ENCODE assay signal across 8 cellular contexts in genomic region chr4:99816611-99817309, GRCh38. TPM values are rescaled to one million over a fixed set of nuclear protein-coding genes. Genes with fewer than 3 reads are reported as not detected.
A peak's percentile ranks its signal among the peaks of the same experiment; 100 is the strongest.
DNase-seq lines count a peak whose midpoint lies in the region; ATAC-seq and TF ChIP-seq lines count a peak whose summit lies in the region.

A gene with protein sequence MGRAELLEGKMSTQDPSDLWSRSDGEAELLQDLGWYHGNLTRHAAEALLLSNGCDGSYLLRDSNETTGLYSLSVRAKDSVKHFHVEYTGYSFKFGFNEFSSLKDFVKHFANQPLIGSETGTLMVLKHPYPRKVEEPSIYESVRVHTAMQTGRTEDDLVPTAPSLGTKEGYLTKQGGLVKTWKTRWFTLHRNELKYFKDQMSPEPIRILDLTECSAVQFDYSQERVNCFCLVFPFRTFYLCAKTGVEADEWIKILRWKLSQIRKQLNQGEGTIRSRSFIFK (plus strand): TSS chr4:99816827. CDS start chr4:99816914, 87 bp downstream.

- H3K36me3 ChIP-seq in CD8-positive, alpha-beta T cell (ENCODE audit: insufficient read depth, low read length): no peaks in the 10 kb centered on the region
- no peaks in the 10 kb centered on the region for H3K36me3 ChIP-seq in esophagus squamous epithelium

- peak within 1 kb of the TSS; percentile 36 for H3K4me3 ChIP-seq in CD8-positive, alpha-beta T cell (ENCODE audit: low read depth, low read length)
- peak within 1 kb of the TSS; percentile 26 to 63 (median 52) for H3K4me3 ChIP-seq in esophagus squamous epithelium

- H3K4me1 Mint-ChIP-seq in CD8-positive, alpha-beta T cell (ENCODE audit: low read depth): peaks cover 56% of the 10 kb centered on the region
- H3K4me1 Mint-ChIP-seq in activated CD4-positive, alpha-beta memory T cell treated with anti-CD3 and anti-CD28 coated beads, Interleukin-2, amount 10 ng/mL, durations not matched to agents 7 days and 5 days: peaks cover 72% of the 10 kb centered on the region

- no peaks in the 10 kb centered on the region for H3K36me3 Mint-ChIP-seq in CD8-positive, alpha-beta T cell
- H3K36me3 Mint-ChIP-seq in activated CD4-positive, alpha-beta memory T cell treated with anti-CD3 and anti-CD28 coated beads, Interleukin-2, amount 10 ng/mL, durations not matched to agents 7 days and 5 days (ENCODE audit: low read depth): peaks cover 22% of the 10 kb centered on the region

- POLR2A ChIA-PET in CD8-positive, alpha-beta T cell (lab: Charles Lee): interaction anchor here (1.0 to 1.5 kb wide), 4 partner anchors 30 to 132 kb away, joined by 3 to 7 read pairs (median 4); partner anchors contain the start of genes DNAJB14 and LAMTOR3
- POLR2A ChIA-PET in activated CD4-positive, alpha-beta memory T cell treated with anti-CD3 and anti-CD28 coated beads, Interleukin-2, amount 10 ng/mL, durations not matched to agents 7 days and 5 days (lab: Charles Lee): interaction anchor here (0.8 to 8.0 kb wide), 25 partner anchors 9 to 888 kb away, joined by 3 to 105 read pairs (median 4); partner anchors contain the start of genes ADH5, DNAJB14, EIF4E and H2AZ1

- CTCF ChIA-PET in CD8-positive, alpha-beta T cell (lab: Charles Lee): interaction anchor here (0.8 to 1.3 kb wide), 3 partner anchors 9 to 132 kb away, joined by 5 to 7 read pairs (median 6); partner anchors contain the start of gene LAMTOR3
- CTCF ChIA-PET in activated CD4-positive, alpha-beta memory T cell treated with anti-CD3 and anti-CD28 coated beads, Interleukin-2, amount 10 ng/mL, durations not matched to agents 7 days and 5 days (lab: Charles Lee): interaction anchor here (0.5 to 4.9 kb wide), 12 partner anchors 8 to 1208 kb away, joined by 3 to 32 read pairs (median 4); partner anchors contain the start of gene TRMT10A

- TF ChIP-seq CTCF in CD8-positive, alpha-beta T cell (IDR thresholded peaks at IDR 0.05): no peak
- no peak for TF ChIP-seq CTCF in esophagus squamous epithelium (IDR thresholded peaks at IDR 0.05)

- peak in 3 of 4 donors; percentile 36 to 90 (median 86) for TF ChIP-seq POLR2A in esophagus squamous epithelium (IDR thresholded peaks at IDR 0.05)

- peak within 1 kb of the TSS; percentile 89 for H3K27ac Mint-ChIP-seq in CD8-positive, alpha-beta T cell
- peak within 1 kb of the TSS; percentile 91 for H3K27ac Mint-ChIP-seq in activated CD4-positive, alpha-beta memory T cell treated with anti-CD3 and anti-CD28 coated beads, Interleukin-2, amount 10 ng/mL, durations not matched to agents 7 days and 5 days

- intact Hi-C loops in CD8-positive, alpha-beta T cell (cut with DNase I, micrococcal nuclease): loop anchor here (1.0 to 10.0 kb wide), 6 partner anchors 76 to 892 kb away; partner anchors contain the start of genes EIF4E (in 1 of the 2) and METAP1 (in 1 of the 2)
- intact Hi-C loops in esophagus squamous epithelium (cut with DNase I): loop anchor here (10.0 kb wide), 2 partner anchors 58 to 128 kb away; partner anchors contain the start of gene DNAJB14

- WGBS in esophagus squamous epithelium, 2 donors: 15 to 29% methylated on average over 7 of the region's 7 CpGs

- peak within 1 kb of the TSS; percentile 22 for H3K27ac ChIP-seq in CD8-positive, alpha-beta T cell (ENCODE audit: low read depth, low read length)
- H3K27ac ChIP-seq in esophagus squamous epithelium: peak within 1 kb of the TSS; percentile 81 to 93 (median 90)

- H3K27me3 Mint-ChIP-seq in CD8-positive, alpha-beta T cell (ENCODE audit: low read depth): no peaks in the 10 kb centered on the region
- H3K27me3 Mint-ChIP-seq in activated CD4-positive, alpha-beta memory T cell treated with anti-CD3 and anti-CD28 coated beads, Interleukin-2, amount 10 ng/mL, durations not matched to agents 7 days and 5 days: no peaks in the 10 kb centered on the region

- H3K4me3 Mint-ChIP-seq in CD8-positive, alpha-beta T cell: peak within 1 kb of the TSS; percentile 85
- H3K4me3 Mint-ChIP-seq in activated CD4-positive, alpha-beta memory T cell treated with anti-CD3 and anti-CD28 coated beads, Interleukin-2, amount 10 ng/mL, durations not matched to agents 7 days and 5 days: peak within 1 kb of the TSS; percentile 87

- peak; percentile 48 to 84 (median 67) for DNase-seq in CD8-positive, alpha-beta T cell
- DNase-seq in KG1 (lab: John Stamatoyannopoulos, UW) (peak; percentile 15), esophagus squamous epithelium (lab: John Stamatoyannopoulos, UW) (peak; percentile 63), AG08395 (ENCODE audit: low spot score) (no peak), H4 (ENCODE audit: low spot score) (no peak)
- DNase-seq in activated CD4-positive, alpha-beta memory T cell treated with anti-CD3 and anti-CD28 coated beads, Interleukin-2, amount 10 ng/mL, durations not matched to agents 7 days and 5 days: peak; percentile 90
- peak; percentile 86 for DNase-seq in stimulated activated CD4-positive, alpha-beta T cell treated with anti-CD3 and anti-CD28 coated beads, Interleukin-1b, Interleukin-23, amount 100 ng/mL, for 48 hours

- H3K9me3 Mint-ChIP-seq in CD8-positive, alpha-beta T cell: no peaks in the 10 kb centered on the region
- H3K9me3 Mint-ChIP-seq in activated CD4-positive, alpha-beta memory T cell treated with anti-CD3 and anti-CD28 coated beads, Interleukin-2, amount 10 ng/mL, durations not matched to agents 7 days and 5 days: no peaks in the 10 kb centered on the region

- no peaks in the 10 kb centered on the region for H3K27me3 ChIP-seq in CD8-positive, alpha-beta T cell (ENCODE audit: insufficient read depth, low read length)
- no peaks in the 10 kb centered on the region for H3K27me3 ChIP-seq in esophagus squamous epithelium

- H3K4me1 ChIP-seq in CD8-positive, alpha-beta T cell (ENCODE audit: insufficient read depth, low read length): peaks cover 38% of the 10 kb centered on the region
- peaks cover 5 to 63% (median 20%) of the 10 kb centered on the region in 3 donors for H3K4me1 ChIP-seq in esophagus squamous epithelium

- no peaks in the 10 kb centered on the region for H3K9me3 ChIP-seq in CD8-positive, alpha-beta T cell (ENCODE audit: low read length)
- no peaks in the 10 kb centered on the region for H3K9me3 ChIP-seq in esophagus squamous epithelium

- peak; percentile 97 for ATAC-seq in CD8-positive, alpha-beta T cell
- peak; percentile 96 for ATAC-seq in GM21423 (IDR thresholded peaks at IDR 0.05; ENCODE audit: unreplicated experiment)

RNA-seq across cellular contexts. Expression of the gene that starts here (rescaled TPM):
- 1 to 10 TPM; 3.2 to 3.6 TPM for total RNA-seq in CD8-positive, alpha-beta T cell
- total RNA-seq in activated CD4-positive, alpha-beta memory T cell treated with anti-CD3 and anti-CD28 coated beads, Interleukin-2, amount 10 ng/mL, durations not matched to agents 7 days and 5 days: 10 to 100 TPM; 35.8 to 39.4 TPM
- total RNA-seq in esophagus squamous epithelium: 10 to 100 TPM; 34.9 to 73.2 (median 40.7) TPM
- total RNA-seq in H4 (2014; rRNA removed; shearing (Covaris generic)): not detected in 2 replicates

Comparison
In these comparisons a context has a peak if more than half of its experiments do, and no peak if none do; other contexts are left out.
1. RNA of the gene that starts here (total RNA-seq): 34.9 to 73.2 TPM in esophagus squamous epithelium and 35.8 to 39.4 TPM in activated CD4-positive, alpha-beta memory T cell treated with anti-CD3 and anti-CD28 coated beads, Interleukin-2, amount 10 ng/mL, durations not matched to agents 7 days and 5 days; 3.2 to 3.6 TPM in CD8-positive, alpha-beta T cell and not detected in H4; every median in the first group is over 4 times any median in the second.
2. DNase-seq: peak in CD8-positive, alpha-beta T cell (7 of 7), KG1 (single experiment), activated CD4-positive, alpha-beta memory T cell treated with anti-CD3 and anti-CD28 coated beads, Interleukin-2, amount 10 ng/mL, durations not matched to agents 7 days and 5 days (single experiment), esophagus squamous epithelium (single experiment) and stimulated activated CD4-positive, alpha-beta T cell treated with anti-CD3 and anti-CD28 coated beads, Interleukin-1b, Interleukin-23, amount 100 ng/mL, for 48 hours (single experiment); none in AG08395 (single experiment) and H4 (single experiment).